Comparison of ENCODE assay signal across 31 cellular contexts in genomic region chr6:152071843-152072242, GRCh38.
"Had no signal": no experiment of that assay in that cellular context is flagged by ENCODE, and none has a peak within 500 bp of the region (broad histone marks: within the 10 kb centered on the region; RNA-seq: fewer than 3 reads in every experiment).

No MANE protein-coding gene starts in this region.

- H3K4me1 ChIP-seq: breast epithelium, SJCRH30 had no signal

- H3K4me3 ChIP-seq: ascending aorta, breast epithelium, MG63, SJCRH30, SK-N-MC had no signal

- ATAC-seq: activated CD8-positive, alpha-beta T cell treated with anti-CD3 and anti-CD28 coated beads, Interleukin-2, amount 10 ng/mL, durations not matched to agents 7 days and 5 days; Panc1 had no signal

- H3K27me3 ChIP-seq: ascending aorta, breast epithelium, MG63, SJCRH30 had no signal

- H3K36me3 ChIP-seq: ascending aorta, breast epithelium, MG63, SJCRH30, WERI-Rb-1 had no signal

- H3K27me3 Mint-ChIP-seq: activated naive CD4-positive, alpha-beta T cell treated with anti-CD3 and anti-CD28 coated beads, Interleukin-2, amount 50 U/mL, for 24 hours had no signal

- H3K9me3 ChIP-seq: SJCRH30 had no signal

- H3K27ac ChIP-seq: SJCRH30, SK-N-MC, WERI-Rb-1 had no signal

- H3K4me3 Mint-ChIP-seq: activated CD4-positive, alpha-beta T cell treated with anti-CD3 and anti-CD28 coated beads, Interleukin-2, amount 10 ng/mL, durations not matched to agents 24 days and 14 days; activated CD8-positive, alpha-beta T cell treated with anti-CD3 and anti-CD28 coated beads, Interleukin-2, amount 10 ng/mL, durations not matched to agents 7 days and 5 days; activated naive CD4-positive, alpha-beta T cell treated with anti-CD3 and anti-CD28 coated beads, Interleukin-2, amount 50 U/mL, for 24 hours; activated naive CD8-positive, alpha-beta T cell treated with anti-CD3 and anti-CD28 coated beads, Interleukin-2, amount 10 ng/mL, durations not matched to agents 7 days and 5 days; activated T-cell treated with anti-CD3 and anti-CD28 coated beads, Interleukin-2, amount 50 U/mL, for 24 hours had no signal

- H3K4me1 Mint-ChIP-seq: activated CD4-positive, alpha-beta T cell treated with anti-CD3 and anti-CD28 coated beads, Interleukin-2, amount 10 ng/mL, durations not matched to agents 24 days and 14 days; activated naive CD4-positive, alpha-beta T cell treated with anti-CD3 and anti-CD28 coated beads, Interleukin-2, amount 50 U/mL, for 24 hours; activated naive CD8-positive, alpha-beta T cell treated with anti-CD3 and anti-CD28 coated beads, Interleukin-2, amount 10 ng/mL, durations not matched to agents 7 days and 5 days had no signal

- DNase-seq: activated CD4-positive, alpha-beta T cell treated with anti-CD3 and anti-CD28 coated beads, Interleukin-2, amount 10 ng/mL, durations not matched to agents 24 days and 14 days; activated CD4-positive, alpha-beta T cell treated with anti-CD3 and anti-CD28 coated beads, Interleukin-2, amount 50 U/mL, for 4 hours; activated CD4-positive, CD25-positive, alpha-beta regulatory T cell; activated CD8-positive, alpha-beta T cell treated with anti-CD3 and anti-CD28 coated beads, Interleukin-2, amount 10 ng/mL, durations not matched to agents 7 days and 5 days; activated gamma-delta T cell; activated naive CD4-positive, alpha-beta T cell treated with Interleukin-2 at 50 U/mL for 16 hours; activated naive CD8-positive, alpha-beta T cell treated with anti-CD3 and anti-CD28 coated beads, Interleukin-2, amount 10 ng/mL, durations not matched to agents 7 days and 5 days; activated T-cell treated with anti-CD3 and anti-CD28 coated beads, Interleukin-2, amount 50 U/mL, for 24 hours; amygdala; caudate nucleus; Kasumi-1; KG1; MG63; MV-4-11; NCI-H1092; NCI-H1436 treated with DMSO at 0.1 percent for 48 hours; NCI-H1694 treated with DMSO at 0.1 percent for 48 hours; NCI-H2029; NCI-H2107; NCI-H226; NCI-H524 treated with DMSO at 0.1 percent for 48 hours; SHP77; SJCRH30; T1000; WERI-Rb-1 had no signal

- H3K27ac Mint-ChIP-seq: activated CD4-positive, alpha-beta T cell treated with anti-CD3 and anti-CD28 coated beads, Interleukin-2, amount 10 ng/mL, durations not matched to agents 24 days and 14 days; activated CD8-positive, alpha-beta T cell treated with anti-CD3 and anti-CD28 coated beads, Interleukin-2, amount 10 ng/mL, durations not matched to agents 7 days and 5 days; activated naive CD4-positive, alpha-beta T cell treated with anti-CD3 and anti-CD28 coated beads, Interleukin-2, amount 50 U/mL, for 24 hours; activated naive CD8-positive, alpha-beta T cell treated with anti-CD3 and anti-CD28 coated beads, Interleukin-2, amount 10 ng/mL, durations not matched to agents 7 days and 5 days; activated T-cell treated with anti-CD3 and anti-CD28 coated beads, Interleukin-2, amount 50 U/mL, for 24 hours; activated T-helper 2 cell treated with anti-CD3 and anti-CD28 coated beads, Interferon-gamma antibody, Interleukin-2, Interleukin-4, amounts not matched to agents 10 μg/mL and 5 μg/mL and 100 μg/mL, durations not matched to agents 14 hours and 24 hours and 36 hours had no signal

- H3K36me3 Mint-ChIP-seq: activated naive CD8-positive, alpha-beta T cell treated with anti-CD3 and anti-CD28 coated beads, Interleukin-2, amount 10 ng/mL, durations not matched to agents 7 days and 5 days had no signal
